Comparison of ENCODE assay signal across 10 cellular contexts in genomic region chr2:122748552-122749011, GRCh38.
DNase-seq lines count a peak whose midpoint lies in the region; ATAC-seq and TF ChIP-seq lines count a peak whose summit lies in the region.
"Had no signal": no experiment of that assay in that cellular context is flagged by ENCODE, and none has a peak within 500 bp of the region (broad histone marks: within the 10 kb centered on the region; RNA-seq: fewer than 3 reads in every experiment).

No MANE protein-coding gene starts in this region.

- no peak overlapping the region for H3K4me3 Mint-ChIP-seq in activated CD4-positive, alpha-beta memory T cell treated with anti-CD3 and anti-CD28 coated beads for 36 hours
- H3K4me3 Mint-ChIP-seq in CD4-positive, alpha-beta memory T cell: no peak overlapping the region
- H3K4me3 Mint-ChIP-seq in activated CD8-positive, alpha-beta T cell treated with anti-CD3 and anti-CD28 coated beads, Interleukin-2, amount 10 ng/mL, durations not matched to agents 7 days and 5 days: no peak overlapping the region
- H3K4me3 Mint-ChIP-seq: memory B cell had no signal

- H3K4me1 ChIP-seq in liver (ENCODE audit: control insufficient read depth in 4 of 4, insufficient read depth in 4 of 4, low read length in 3 of 4): peaks cover 0 to 3% (median 0%) of the 10 kb centered on the region in 4 donors
- H3K4me1 ChIP-seq in CD4-positive, alpha-beta memory T cell (ENCODE audit: insufficient read depth, low read length): no peaks in the 10 kb centered on the region

- no peak overlapping the region for H3K27ac Mint-ChIP-seq in activated CD4-positive, alpha-beta memory T cell treated with anti-CD3 and anti-CD28 coated beads for 36 hours
- no peak overlapping the region for H3K27ac Mint-ChIP-seq in CD4-positive, alpha-beta memory T cell
- H3K27ac Mint-ChIP-seq in activated CD8-positive, alpha-beta T cell treated with anti-CD3 and anti-CD28 coated beads, Interleukin-2, amount 10 ng/mL, durations not matched to agents 7 days and 5 days: no peak overlapping the region
- H3K27ac Mint-ChIP-seq: memory B cell had no signal

- TF ChIP-seq CTCF in brain microvascular endothelial cell (IDR thresholded peaks at IDR 0.05; ENCODE audit: low read depth, low read length, missing control alignments) (peak; percentile 55), liver (IDR thresholded peaks at IDR 0.05; ENCODE audit: low read depth, low read length, missing input control) (no peak)

- no peak for ATAC-seq in HG02763 (IDR thresholded peaks at IDR 0.05; ENCODE audit: unreplicated experiment)
- ATAC-seq in activated CD8-positive, alpha-beta T cell treated with anti-CD3 and anti-CD28 coated beads, Interleukin-2, amount 10 ng/mL, durations not matched to agents 7 days and 5 days: no peak

- H3K9ac ChIP-seq in liver (ENCODE audit: low read depth in 1 of 2, low read length in 2 of 2): no peak overlapping the region

- H3K9me3 Mint-ChIP-seq in activated CD4-positive, alpha-beta memory T cell treated with anti-CD3 and anti-CD28 coated beads for 36 hours: peaks cover 2% of the 10 kb centered on the region
- H3K9me3 Mint-ChIP-seq in CD4-positive, alpha-beta memory T cell: peaks cover 0 to 9% (median 4%) of the 10 kb centered on the region in 8 donors
- H3K9me3 Mint-ChIP-seq in activated CD8-positive, alpha-beta T cell treated with anti-CD3 and anti-CD28 coated beads, Interleukin-2, amount 10 ng/mL, durations not matched to agents 7 days and 5 days (ENCODE audit: insufficient read depth): no peaks in the 10 kb centered on the region

- 34% methylated on average over 4 of the region's 4 CpGs for WGBS in liver

- H3K27me3 Mint-ChIP-seq in activated CD4-positive, alpha-beta memory T cell treated with anti-CD3 and anti-CD28 coated beads for 36 hours: no peaks in the 10 kb centered on the region
- no peaks in the 10 kb centered on the region for H3K27me3 Mint-ChIP-seq in CD4-positive, alpha-beta memory T cell
- H3K27me3 Mint-ChIP-seq in activated CD8-positive, alpha-beta T cell treated with anti-CD3 and anti-CD28 coated beads, Interleukin-2, amount 10 ng/mL, durations not matched to agents 7 days and 5 days (ENCODE audit: low read depth): no peaks in the 10 kb centered on the region
- H3K27me3 Mint-ChIP-seq: memory B cell had no signal

- no peak overlapping the region for H3K4me3 ChIP-seq in brain microvascular endothelial cell (ENCODE audit: low read depth, low read length)
- H3K4me3 ChIP-seq in liver (ENCODE audit: low read depth in 1 of 3, low read length in 3 of 3): no peak overlapping the region
- no peak overlapping the region for H3K4me3 ChIP-seq in CD4-positive, alpha-beta memory T cell (ENCODE audit: low read length in 2 of 2)

- H3K4me1 Mint-ChIP-seq in activated CD4-positive, alpha-beta memory T cell treated with anti-CD3 and anti-CD28 coated beads for 36 hours (ENCODE audit: low read depth): no peaks in the 10 kb centered on the region
- no peaks in the 10 kb centered on the region for H3K4me1 Mint-ChIP-seq in CD4-positive, alpha-beta memory T cell
- no peaks in the 10 kb centered on the region for H3K4me1 Mint-ChIP-seq in activated CD8-positive, alpha-beta T cell treated with anti-CD3 and anti-CD28 coated beads, Interleukin-2, amount 10 ng/mL, durations not matched to agents 7 days and 5 days (ENCODE audit: low read depth)
- H3K4me1 Mint-ChIP-seq: memory B cell had no signal

- CTCF ChIA-PET in activated CD4-positive, alpha-beta memory T cell treated with anti-CD3 and anti-CD28 coated beads for 36 hours (lab: Charles Lee): no interaction called here
- CTCF ChIA-PET in CD4-positive, alpha-beta memory T cell (lab: Charles Lee; ENCODE audit: partially characterized antibody): no interaction called here
- CTCF ChIA-PET in activated CD8-positive, alpha-beta T cell treated with anti-CD3 and anti-CD28 coated beads, Interleukin-2, amount 10 ng/mL, durations not matched to agents 7 days and 5 days (lab: Charles Lee): interaction anchor here (0.7 kb wide), 1 partner anchor 379 kb away, joined by 3 read pairs; no protein-coding TSS in a partner anchor

- peaks cover 0 to 2% (median 0%) of the 10 kb centered on the region in 4 donors for H3K9me3 ChIP-seq in liver (ENCODE audit: control insufficient read depth in 4 of 4, low read length in 3 of 4)
- H3K9me3 ChIP-seq in CD4-positive, alpha-beta memory T cell (ENCODE audit: control insufficient read depth in 1 of 2, low read length in 2 of 2): no peaks in the 10 kb centered on the region

- peak; percentile 18 to 77 for TF ChIP-seq RAD21 in liver (IDR thresholded peaks at IDR 0.05)

- H3K36me3 ChIP-seq in brain microvascular endothelial cell (replicated peaks): no peaks in the 10 kb centered on the region
- no peaks in the 10 kb centered on the region for H3K36me3 ChIP-seq in liver (ENCODE audit: control insufficient read depth in 4 of 4, insufficient read depth in 3 of 4, low read depth in 1 of 4, low read length in 3 of 4)
- no peaks in the 10 kb centered on the region for H3K36me3 ChIP-seq in CD4-positive, alpha-beta memory T cell (ENCODE audit: insufficient read depth, low read length)

- DNase-seq in EH (ENCODE audit: low read depth) (peak; percentile 69), M059J (ENCODE audit: low read depth) (peak; percentile 5), brain microvascular endothelial cell (peak; percentile 86)
- no peak for DNase-seq in activated CD4-positive, alpha-beta memory T cell treated with anti-CD3 and anti-CD28 coated beads for 36 hours
- DNase-seq in CD4-positive, alpha-beta memory T cell: no peak
- no peak for DNase-seq in activated CD8-positive, alpha-beta T cell treated with anti-CD3 and anti-CD28 coated beads, Interleukin-2, amount 10 ng/mL, durations not matched to agents 7 days and 5 days
- DNase-seq: NCI-H1694 had no signal

- H3K36me3 Mint-ChIP-seq in activated CD4-positive, alpha-beta memory T cell treated with anti-CD3 and anti-CD28 coated beads for 36 hours: no peaks in the 10 kb centered on the region
- H3K36me3 Mint-ChIP-seq in CD4-positive, alpha-beta memory T cell: no peaks in the 10 kb centered on the region
- no peaks in the 10 kb centered on the region for H3K36me3 Mint-ChIP-seq in activated CD8-positive, alpha-beta T cell treated with anti-CD3 and anti-CD28 coated beads, Interleukin-2, amount 10 ng/mL, durations not matched to agents 7 days and 5 days (ENCODE audit: low read depth)
- H3K36me3 Mint-ChIP-seq: memory B cell had no signal

- H3K27ac ChIP-seq in brain microvascular endothelial cell: peak overlapping the region; percentile 72
- no peak overlapping the region for H3K27ac ChIP-seq in liver (ENCODE audit: low read depth in 1 of 2, low read length in 2 of 2)
- H3K27ac ChIP-seq in CD4-positive, alpha-beta memory T cell (ENCODE audit: low read depth, low read length): no peak overlapping the region

- POLR2A ChIA-PET in activated CD4-positive, alpha-beta memory T cell treated with anti-CD3 and anti-CD28 coated beads for 36 hours (lab: Charles Lee): no interaction called here
- POLR2A ChIA-PET in CD4-positive, alpha-beta memory T cell (lab: Charles Lee; ENCODE audit: partially characterized antibody): no interaction called here
- POLR2A ChIA-PET in activated CD8-positive, alpha-beta T cell treated with anti-CD3 and anti-CD28 coated beads, Interleukin-2, amount 10 ng/mL, durations not matched to agents 7 days and 5 days (lab: Charles Lee): no interaction called here

- in situ Hi-C loops in brain microvascular endothelial cell (cut with HindIII; ENCODE audit: low pct_ligation_motif_present, low sequenced_read_pairs): no loop called here

- H3K27me3 ChIP-seq in brain microvascular endothelial cell (replicated peaks) (no peaks in the 10 kb centered on the region), liver (ENCODE audit: control insufficient read depth in 4 of 4, insufficient read depth in 4 of 4, low read length in 3 of 4) (no peaks in the 10 kb centered on the region)
- H3K27me3 ChIP-seq in CD4-positive, alpha-beta memory T cell (ENCODE audit: insufficient read depth, low read length): no peaks in the 10 kb centered on the region

- intact Hi-C loops in activated CD4-positive, alpha-beta memory T cell treated with anti-CD3 and anti-CD28 coated beads for 36 hours (cut with micrococcal nuclease): no loop called here
- intact Hi-C loops in CD4-positive, alpha-beta memory T cell (cut with micrococcal nuclease): no loop called here

TF ChIP-seq in liver, 16 proteins besides CTCF, POLR2A, EP300 and RAD21 (continues in another document):
- peak; percentile 72 for TF ChIP-seq FOXA2 (IDR thresholded peaks at IDR 0.05)
- no peak for TF ChIP-seq REST (IDR thresholded peaks at IDR 0.05)
- peak in 1 of 2 donors; percentile 14 for TF ChIP-seq JUND (IDR thresholded peaks at IDR 0.05)
- no peak for TF ChIP-seq SP1 (IDR thresholded peaks at IDR 0.05)
- peak in 1 of 2 donors; percentile 66 for TF ChIP-seq RXRA (IDR thresholded peaks at IDR 0.05)
- TF ChIP-seq HNF4G (IDR thresholded peaks at IDR 0.05): no peak

Comparison
In these comparisons a context has a peak if more than half of its experiments do, and no peak if none do; other contexts are left out.
1. DNase-seq: peak in EH (single experiment), M059J (single experiment) and brain microvascular endothelial cell (single experiment); none in activated CD4-positive, alpha-beta memory T cell treated with anti-CD3 and anti-CD28 coated beads for 36 hours (single experiment), CD4-positive, alpha-beta memory T cell (0 of 5) and activated CD8-positive, alpha-beta T cell treated with anti-CD3 and anti-CD28 coated beads, Interleukin-2, amount 10 ng/mL, durations not matched to agents 7 days and 5 days (single experiment).